ENCODE assay signal across 19 cellular contexts in the genomic region with DNA sequence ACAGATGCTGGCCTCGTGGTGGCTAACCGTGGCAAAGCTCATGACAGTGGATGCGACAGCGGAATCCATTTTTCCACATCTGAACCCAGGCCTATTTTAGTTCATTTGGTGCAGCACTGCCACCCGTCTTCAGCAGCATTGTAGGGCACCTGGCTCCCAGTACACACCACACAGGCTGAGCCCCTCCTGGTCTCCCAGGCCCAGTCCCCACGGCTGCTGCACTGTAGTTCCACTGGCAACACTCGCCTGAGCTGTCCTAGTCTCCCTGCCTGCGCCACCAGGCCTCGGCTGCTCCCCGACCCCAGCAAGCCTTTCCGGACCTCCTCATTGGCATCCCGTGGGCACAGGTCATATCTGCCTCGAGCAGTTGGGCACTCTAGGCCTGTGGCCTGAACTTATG.
A peak's percentile ranks its signal among the peaks of the same experiment; 100 is the strongest.
DNase-seq lines count a peak whose midpoint lies in the region; TF ChIP-seq lines count a peak whose summit lies in the region.
"Had no signal": no experiment of that assay in that cellular context is flagged by ENCODE, and none has a peak within 500 bp of the region (broad histone marks: within the 10 kb centered on the region; RNA-seq: fewer than 3 reads in every experiment).

No MANE protein-coding gene starts in this region.

- peaks cover 32% of the 10 kb centered on the region for H3K36me3 Mint-ChIP-seq in endodermal cell (ENCODE audit: low read depth)
- peaks cover 0 to 5% of the 10 kb centered on the region in 2 donors for H3K36me3 Mint-ChIP-seq in CD4-positive, alpha-beta memory T cell

- H3K27ac ChIP-seq in endodermal cell (ENCODE audit: low read depth, low read length): no peak overlapping the region
- H3K27ac ChIP-seq in temporal lobe (ENCODE audit: low read depth, low read length): peak overlapping the region; percentile 93
- H3K27ac ChIP-seq in ovary: no peak overlapping the region
- H3K27ac ChIP-seq in CD4-positive, alpha-beta memory T cell (ENCODE audit: low read depth, low read length): no peak overlapping the region
- H3K27ac ChIP-seq: 22Rv1, A549, C4-2B had no signal

- TF ChIP-seq CTCF in endodermal cell (conservative IDR thresholded peaks at IDR 0.05): no peak
- TF ChIP-seq CTCF in ovary (IDR thresholded peaks at IDR 0.05): no peak

- no peaks in the 10 kb centered on the region for H3K36me3 ChIP-seq in endodermal cell (ENCODE audit: control insufficient read depth, insufficient read depth, low read length)
- H3K36me3 ChIP-seq in ovary: no peaks in the 10 kb centered on the region
- H3K36me3 ChIP-seq in CD4-positive, alpha-beta memory T cell (ENCODE audit: insufficient read depth, low read length): no peaks in the 10 kb centered on the region

- no peak for TF ChIP-seq EP300 in ovary (IDR thresholded peaks at IDR 0.05)

- intact Hi-C loops in ovary (cut with DNase I): no loop called here
- intact Hi-C loops in CD4-positive, alpha-beta memory T cell (cut with micrococcal nuclease): no loop called here

- peaks cover 4% of the 10 kb centered on the region for H3K9me3 Mint-ChIP-seq in endodermal cell
- H3K9me3 Mint-ChIP-seq in CD4-positive, alpha-beta memory T cell: no peaks in the 10 kb centered on the region
- H3K9me3 Mint-ChIP-seq: CD4-positive, alpha-beta T cell; HFFc6 had no signal

- no peak overlapping the region for H3K4me3 Mint-ChIP-seq in endodermal cell
- H3K4me3 Mint-ChIP-seq in CD4-positive, alpha-beta memory T cell: no peak overlapping the region
- H3K4me3 Mint-ChIP-seq: CD4-positive, alpha-beta T cell; HFFc6 had no signal

- no peak overlapping the region for H3K27ac Mint-ChIP-seq in endodermal cell
- H3K27ac Mint-ChIP-seq in CD4-positive, alpha-beta memory T cell: no peak overlapping the region
- H3K27ac Mint-ChIP-seq: CD4-positive, alpha-beta T cell; HFFc6 had no signal

- no peak overlapping the region for H3K4me3 ChIP-seq in endodermal cell (ENCODE audit: low read length)
- H3K4me3 ChIP-seq in ovary: no peak overlapping the region
- H3K4me3 ChIP-seq in CD4-positive, alpha-beta memory T cell (ENCODE audit: low read length in 2 of 2): no peak overlapping the region
- H3K4me3 ChIP-seq: A549 had no signal

- H3K4me1 ChIP-seq in endodermal cell (ENCODE audit: control insufficient read depth, insufficient read depth, low read length): no peaks in the 10 kb centered on the region
- H3K4me1 ChIP-seq in ovary (ENCODE audit: insufficient read depth): no peaks in the 10 kb centered on the region
- no peaks in the 10 kb centered on the region for H3K4me1 ChIP-seq in CD4-positive, alpha-beta memory T cell (ENCODE audit: insufficient read depth, low read length)

- no peaks in the 10 kb centered on the region for H3K27me3 ChIP-seq in endodermal cell (ENCODE audit: control insufficient read depth, insufficient read depth, low read length, poor library complexity, severe bottlenecking)
- H3K27me3 ChIP-seq in ovary: no peaks in the 10 kb centered on the region
- no peaks in the 10 kb centered on the region for H3K27me3 ChIP-seq in CD4-positive, alpha-beta memory T cell (ENCODE audit: insufficient read depth, low read length)

- H3K9ac ChIP-seq in endodermal cell (ENCODE audit: extremely low read depth, low read length, poor library complexity, severe bottlenecking): no peak overlapping the region

- POLR2A ChIA-PET in CD4-positive, alpha-beta memory T cell (lab: Charles Lee; ENCODE audit: partially characterized antibody): no interaction called here

- 77 to 94% methylated on average over 3 to 13 of the region's 13 CpGs for WGBS in endodermal cell (ENCODE audit: insufficient coverage in 1 of 2, insufficient read length in 1 of 2), 2 experiments
- 81 to 91% (median 88%) methylated on average over 12 to 13 of the region's 13 CpGs for WGBS in ovary, 3 donors

- no peaks in the 10 kb centered on the region for H3K27me3 Mint-ChIP-seq in endodermal cell (ENCODE audit: insufficient read depth)
- no peaks in the 10 kb centered on the region for H3K27me3 Mint-ChIP-seq in CD4-positive, alpha-beta memory T cell
- H3K27me3 Mint-ChIP-seq: CD4-positive, alpha-beta T cell had no signal

- peak; percentile 45 for DNase-seq in activated CD8-positive, alpha-beta memory T cell treated with anti-CD3 and anti-CD28 coated beads for 24 hours
- no peak for DNase-seq in activated CD8-positive, alpha-beta memory T cell treated with anti-CD3 and anti-CD28 coated beads, Interleukin-2, amount 50 U/mL, for 4 hours
- peak; percentile 24 for DNase-seq in endodermal cell
- peak; percentile 49 for DNase-seq in myocyte (ENCODE audit: low read depth)
- no peak for DNase-seq in midbrain (lab: John Stamatoyannopoulos, UW)
- no peak for DNase-seq in ovary
- no peak for DNase-seq in CD4-positive, alpha-beta memory T cell
- DNase-seq: AML-193; CD4-positive, alpha-beta T cell; DMS153; DMS79; GDM1; GOT3; H7; HFFc6 had no signal

- H3K4me1 Mint-ChIP-seq in endodermal cell: peaks cover 7% of the 10 kb centered on the region
- peaks cover 0 to 2% (median under 1%) of the 10 kb centered on the region in 4 donors for H3K4me1 Mint-ChIP-seq in CD4-positive, alpha-beta memory T cell

- CTCF ChIA-PET in CD4-positive, alpha-beta memory T cell (lab: Charles Lee; ENCODE audit: partially characterized antibody): interaction anchor here (7.2 kb wide), 1 partner anchor 312 kb away, joined by 133 read pairs; no protein-coding TSS in a partner anchor

- H3K9me3 ChIP-seq in endodermal cell (ENCODE audit: control insufficient read depth, low read length) (no peaks in the 10 kb centered on the region), ovary (no peaks in the 10 kb centered on the region)
- no peaks in the 10 kb centered on the region for H3K9me3 ChIP-seq in CD4-positive, alpha-beta memory T cell (ENCODE audit: control insufficient read depth in 1 of 2, low read length in 2 of 2)
- H3K9me3 ChIP-seq: A549 had no signal

- TF ChIP-seq POLR2A in ovary (IDR thresholded peaks at IDR 0.05): no peak

Comparison
In these comparisons a context has a peak if more than half of its experiments do, and no peak if none do; other contexts are left out.
1. DNase-seq: peak in activated CD8-positive, alpha-beta memory T cell treated with anti-CD3 and anti-CD28 coated beads for 24 hours (single experiment), endodermal cell (single experiment) and myocyte (single experiment); none in activated CD8-positive, alpha-beta memory T cell treated with anti-CD3 and anti-CD28 coated beads, Interleukin-2, amount 50 U/mL, for 4 hours (single experiment), midbrain (single experiment), ovary (0 of 5) and CD4-positive, alpha-beta memory T cell (0 of 5).